17 cellular contexts compared by ENCODE assay signal in genomic region chr4:36273276-36273675, GRCh38. TPM values are rescaled to one million over a fixed set of nuclear protein-coding genes. Genes with fewer than 3 reads are reported as not detected.
DNase-seq lines count a peak whose midpoint lies in the region; ATAC-seq, FAIRE-seq and TF ChIP-seq lines count a peak whose summit lies in the region.
"Had no signal": no experiment of that assay in that cellular context is flagged by ENCODE, and none has a peak within 500 bp of the region (broad histone marks: within the 10 kb centered on the region; RNA-seq: fewer than 3 reads in every experiment).

No MANE protein-coding gene starts in this region.

- DNase-seq in activated CD4-positive, CD25-positive, alpha-beta regulatory T cell treated with anti-CD3 and anti-CD28 coated beads, Interleukin-2, amount 50 U/mL, for 72 hours: no peak
- peak; percentile 23 for DNase-seq in HPDE6-E6E7 (ENCODE audit: extremely low spot score)
- DNase-seq in keratinocyte (ENCODE audit: low read depth, low spot score): no peak
- no peak for DNase-seq in urothelium cell line (ENCODE audit: low spot score)
- DNase-seq: 8988T, H7, Kasumi-1, NCI-H1417, NCI-H2029, NCI-H2171 treated with DMSO at 0.1 percent for 48 hours, NCI-H510A had no signal

- peak overlapping the region; percentile 3 for H3K27ac ChIP-seq in keratinocyte (ENCODE audit: control insufficient read depth, insufficient read depth, low read length)
- H3K27ac ChIP-seq: C4-2B had no signal

- FAIRE-seq in keratinocyte (lab: Jason Lieb, UNC) (no peak), urothelium cell line (lab: Jason Lieb, UNC) (no peak)

- H3K9me3 ChIP-seq in keratinocyte (ENCODE audit: control insufficient read depth, low read depth, low read length): no peaks in the 10 kb centered on the region

- dilution Hi-C loops in keratinocyte (cut with MboI; ENCODE audit: extremely low pct_ligation_motif_present, low sequenced_read_pairs): no loop called here

- H4K20me1 ChIP-seq in keratinocyte (ENCODE audit: control insufficient read depth, extremely low read depth, insufficient read depth, low read length): no peaks in the 10 kb centered on the region

- no peaks in the 10 kb centered on the region for H3K9me1 ChIP-seq in keratinocyte (ENCODE audit: control insufficient read depth, extremely low read depth, insufficient read depth, low read length)

- H3K4me3 Mint-ChIP-seq in activated T-helper 17 cell treated with anti-CD3 and anti-CD28 coated beads, Interleukin-2, amount 50 U/mL, for 72 hours: no peak overlapping the region

- no peak for TF ChIP-seq CTCF in keratinocyte (optimal IDR thresholded peaks at IDR 0.05 in 1 of 3, IDR thresholded peaks at IDR 0.05 in 1 of 3, conservative IDR thresholded peaks at IDR 0.05 in 1 of 3; ENCODE audit: extremely low read depth in 1 of 3, insufficient read depth in 2 of 3, low read length in 3 of 3)

- H3K79me2 ChIP-seq in keratinocyte (ENCODE audit: control insufficient read depth, insufficient read depth, low read length): no peaks in the 10 kb centered on the region

- no peak overlapping the region for H3K9ac ChIP-seq in keratinocyte (ENCODE audit: control insufficient read depth, extremely low read depth, insufficient read depth, low read length)

- H3K27ac Mint-ChIP-seq in activated T-helper 17 cell treated with anti-CD3 and anti-CD28 coated beads, Interleukin-2, amount 50 U/mL, for 72 hours: no peak overlapping the region

- peak; percentile 52 to 66 for ATAC-seq in activated CD4-positive, CD25-positive, alpha-beta regulatory T cell treated with anti-CD3 and anti-CD28 coated beads, Interleukin-2, amount 50 U/mL, for 24 hours
- ATAC-seq in activated T-helper 17 cell treated with anti-CD3 and anti-CD28 coated beads, Interleukin-2, amount 50 U/mL, for 72 hours (replicated peaks): peak; percentile 59
- ATAC-seq in HG03520 (IDR thresholded peaks at IDR 0.05; ENCODE audit: unreplicated experiment): no peak
- no peak for ATAC-seq in GM19324 (IDR thresholded peaks at IDR 0.05; ENCODE audit: low FRiP score, unreplicated experiment)

- H3K27me3 ChIP-seq in keratinocyte (ENCODE audit: control insufficient read depth, extremely low read depth, insufficient read depth, low read length): no peaks in the 10 kb centered on the region

- peaks cover 4% of the 10 kb centered on the region for H3K4me1 ChIP-seq in keratinocyte (ENCODE audit: control insufficient read depth, extremely low read depth, insufficient read depth, low read length)

- H3K4me2 ChIP-seq in keratinocyte (ENCODE audit: control insufficient read depth, extremely low read depth, insufficient read depth, low read depth, low read length): no peak overlapping the region

- peaks cover 13% of the 10 kb centered on the region for H3K4me1 Mint-ChIP-seq in activated T-helper 17 cell treated with anti-CD3 and anti-CD28 coated beads, Interleukin-2, amount 50 U/mL, for 72 hours

- no peak overlapping the region for H2AFZ ChIP-seq in keratinocyte (ENCODE audit: control insufficient read depth, low read length)

- H3K36me3 ChIP-seq in keratinocyte (ENCODE audit: control insufficient read depth in 2 of 2, extremely low read depth in 1 of 2, insufficient read depth in 2 of 2, low read length in 2 of 2): no peaks in the 10 kb centered on the region

- no peaks in the 10 kb centered on the region for H3K27me3 Mint-ChIP-seq in activated T-helper 17 cell treated with anti-CD3 and anti-CD28 coated beads, Interleukin-2, amount 50 U/mL, for 72 hours

- H3K36me3 Mint-ChIP-seq in activated T-helper 17 cell treated with anti-CD3 and anti-CD28 coated beads, Interleukin-2, amount 50 U/mL, for 72 hours (ENCODE audit: low read depth): no peaks in the 10 kb centered on the region

- H3K4me3 ChIP-seq in keratinocyte (ENCODE audit: control insufficient read depth in 2 of 3, extremely low read depth in 1 of 3, insufficient read depth in 2 of 3, low read depth in 1 of 3, low read length in 3 of 3): no peak overlapping the region

- no peaks in the 10 kb centered on the region for H3K9me3 Mint-ChIP-seq in activated T-helper 17 cell treated with anti-CD3 and anti-CD28 coated beads, Interleukin-2, amount 50 U/mL, for 72 hours

RNA-seq across cellular contexts. Expression of gene DTHD1, which starts 8.1 kb away (rescaled TPM):
- total RNA-seq in activated T-helper 17 cell treated with anti-CD3 and anti-CD28 coated beads, Interleukin-2, amount 50 U/mL, for 72 hours: under 1 TPM; 0.74 to 0.99 TPM
- polyA plus RNA-seq in keratinocyte: not detected in 3 replicates
- not detected for polyA plus RNA-seq in keratinocyte (2011; ENCODE audit: low read depth)
- not detected in 2 replicates for polyA plus RNA-seq in keratinocyte (2011; cell fraction: cytosol; rRNA removed)
- not detected in 2 replicates for polyA plus RNA-seq in keratinocyte (2011; cell fraction: nucleus; rRNA removed)
- not detected in 2 replicates for polyA plus RNA-seq in keratinocyte (2012; ENCODE audit: low replicate concordance)
- polyA minus RNA-seq in keratinocyte: not detected in 3 replicates
- not detected for polyA minus RNA-seq in keratinocyte (2011; cell fraction: cytosol; rRNA and poly(A)+ RNA removed)
- polyA minus RNA-seq in keratinocyte (2011; cell fraction: nucleus; rRNA and poly(A)+ RNA removed): not detected in 2 replicates
- total RNA-seq: H7, SK-MEL-5 had no signal

RNA-seq across cellular contexts. Expression of gene ARAP2, which starts 29.0 kb away (rescaled TPM):
- total RNA-seq in activated T-helper 17 cell treated with anti-CD3 and anti-CD28 coated beads, Interleukin-2, amount 50 U/mL, for 72 hours: 10 to 100 TPM; 44.8 to 51.7 TPM
- polyA plus RNA-seq in keratinocyte: 3.8 to 9.3 TPM (median 7.2 TPM) in 3 replicates
- polyA plus RNA-seq in keratinocyte (2011; ENCODE audit: low read depth): 52.3 TPM
- 2.5 and 5.6 TPM in 2 replicates for polyA plus RNA-seq in keratinocyte (2011; cell fraction: cytosol; rRNA removed)
- polyA plus RNA-seq in keratinocyte (2011; cell fraction: nucleus; rRNA removed): 8.8 and 13.1 TPM in 2 replicates
- 5.6 and 16.2 TPM in 2 replicates for polyA plus RNA-seq in keratinocyte (2012; ENCODE audit: low replicate concordance)
- polyA minus RNA-seq in keratinocyte: 3.5 to 42.7 TPM (median 27.0 TPM) in 3 replicates
- 8.2 TPM for polyA minus RNA-seq in keratinocyte (2011; cell fraction: cytosol; rRNA and poly(A)+ RNA removed)
- polyA minus RNA-seq in keratinocyte (2011; cell fraction: nucleus; rRNA and poly(A)+ RNA removed): 23.8 and 62.5 TPM in 2 replicates

Comparison
In these comparisons a context has a peak if more than half of its experiments do, and no peak if none do; other contexts are left out.
1. ATAC-seq: peak in activated CD4-positive, CD25-positive, alpha-beta regulatory T cell treated with anti-CD3 and anti-CD28 coated beads, Interleukin-2, amount 50 U/mL, for 24 hours (2 of 2) and activated T-helper 17 cell treated with anti-CD3 and anti-CD28 coated beads, Interleukin-2, amount 50 U/mL, for 72 hours (single experiment); none in HG03520 (single experiment) and GM19324 (single experiment).